3 cellular contexts compared by ENCODE assay signal in the genomic region with DNA sequence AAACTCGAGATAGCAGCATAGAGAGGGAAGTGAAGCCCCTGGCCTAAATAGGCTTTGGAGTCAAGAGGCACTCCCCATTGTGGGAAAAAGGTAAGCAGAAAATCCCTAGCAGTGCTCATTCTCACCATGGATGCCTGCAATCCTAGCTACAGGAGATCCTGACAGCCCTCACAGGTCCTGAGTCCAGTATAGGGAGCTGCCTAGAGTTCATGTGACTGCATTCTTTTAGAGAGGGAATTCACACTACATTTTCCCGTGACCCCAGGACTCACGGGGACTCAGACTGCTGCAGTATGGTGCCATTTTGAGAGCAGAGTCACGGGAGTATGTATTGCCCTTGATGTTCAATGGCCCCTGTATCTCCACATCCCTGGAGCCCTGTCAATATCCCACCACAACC.
TF ChIP-seq lines count a peak whose summit lies in the region.

No MANE protein-coding gene starts in this region.

TF ChIP-seq in GM23338, 12 proteins besides CTCF, POLR2A, EP300 and RAD21 (continues in another document):
- TF ChIP-seq EZH2 (IDR thresholded peaks at IDR 0.05; ENCODE audit: low read depth, unreplicated experiment) (no peak), POLR2AphosphoS5 (IDR thresholded peaks at IDR 0.05; ENCODE audit: low read depth) (no peak)
- TF ChIP-seq, protein P1, sequence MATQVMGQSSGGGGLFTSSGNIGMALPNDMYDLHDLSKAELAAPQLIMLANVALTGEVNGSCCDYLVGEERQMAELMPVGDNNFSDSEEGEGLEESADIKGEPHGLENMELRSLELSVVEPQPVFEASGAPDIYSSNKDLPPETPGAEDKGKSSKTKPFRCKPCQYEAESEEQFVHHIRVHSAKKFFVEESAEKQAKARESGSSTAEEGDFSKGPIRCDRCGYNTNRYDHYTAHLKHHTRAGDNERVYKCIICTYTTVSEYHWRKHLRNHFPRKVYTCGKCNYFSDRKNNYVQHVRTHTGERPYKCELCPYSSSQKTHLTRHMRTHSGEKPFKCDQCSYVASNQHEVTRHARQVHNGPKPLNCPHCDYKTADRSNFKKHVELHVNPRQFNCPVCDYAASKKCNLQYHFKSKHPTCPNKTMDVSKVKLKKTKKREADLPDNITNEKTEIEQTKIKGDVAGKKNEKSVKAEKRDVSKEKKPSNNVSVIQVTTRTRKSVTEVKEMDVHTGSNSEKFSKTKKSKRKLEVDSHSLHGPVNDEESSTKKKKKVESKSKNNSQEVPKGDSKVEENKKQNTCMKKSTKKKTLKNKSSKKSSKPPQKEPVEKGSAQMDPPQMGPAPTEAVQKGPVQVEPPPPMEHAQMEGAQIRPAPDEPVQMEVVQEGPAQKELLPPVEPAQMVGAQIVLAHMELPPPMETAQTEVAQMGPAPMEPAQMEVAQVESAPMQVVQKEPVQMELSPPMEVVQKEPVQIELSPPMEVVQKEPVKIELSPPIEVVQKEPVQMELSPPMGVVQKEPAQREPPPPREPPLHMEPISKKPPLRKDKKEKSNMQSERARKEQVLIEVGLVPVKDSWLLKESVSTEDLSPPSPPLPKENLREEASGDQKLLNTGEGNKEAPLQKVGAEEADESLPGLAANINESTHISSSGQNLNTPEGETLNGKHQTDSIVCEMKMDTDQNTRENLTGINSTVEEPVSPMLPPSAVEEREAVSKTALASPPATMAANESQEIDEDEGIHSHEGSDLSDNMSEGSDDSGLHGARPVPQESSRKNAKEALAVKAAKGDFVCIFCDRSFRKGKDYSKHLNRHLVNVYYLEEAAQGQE (IDR thresholded peaks at IDR 0.05; ENCODE audit: unreplicated experiment) = no peak

TF ChIP-seq in H1, 55 proteins besides CTCF, POLR2A, EP300 and RAD21:
- TF ChIP-seq RXRA (IDR thresholded peaks at IDR 0.05; ENCODE audit: insufficient read depth, low read depth, low read length) = no peak
- TF ChIP-seq SIX5 (IDR thresholded peaks at IDR 0.05; ENCODE audit: low read depth, low read length) = no peak
- TF ChIP-seq SUZ12 (IDR thresholded peaks at IDR 0.05; ENCODE audit: low read length) = no peak
- TF ChIP-seq CBX5 (IDR thresholded peaks at IDR 0.05; ENCODE audit: low read depth, low read length) = no peak
- no peak for TF ChIP-seq CHD1 (IDR thresholded peaks at IDR 0.05; ENCODE audit: low read depth, low read length)
- no peak for TF ChIP-seq NANOG (IDR thresholded peaks at IDR 0.05; ENCODE audit: insufficient read depth, low read depth, low read length, poor library complexity, severe bottlenecking)
- no peak for TF ChIP-seq JUN (IDR thresholded peaks at IDR 0.05; ENCODE audit: low read depth, low read length)
- TF ChIP-seq, protein P2, sequence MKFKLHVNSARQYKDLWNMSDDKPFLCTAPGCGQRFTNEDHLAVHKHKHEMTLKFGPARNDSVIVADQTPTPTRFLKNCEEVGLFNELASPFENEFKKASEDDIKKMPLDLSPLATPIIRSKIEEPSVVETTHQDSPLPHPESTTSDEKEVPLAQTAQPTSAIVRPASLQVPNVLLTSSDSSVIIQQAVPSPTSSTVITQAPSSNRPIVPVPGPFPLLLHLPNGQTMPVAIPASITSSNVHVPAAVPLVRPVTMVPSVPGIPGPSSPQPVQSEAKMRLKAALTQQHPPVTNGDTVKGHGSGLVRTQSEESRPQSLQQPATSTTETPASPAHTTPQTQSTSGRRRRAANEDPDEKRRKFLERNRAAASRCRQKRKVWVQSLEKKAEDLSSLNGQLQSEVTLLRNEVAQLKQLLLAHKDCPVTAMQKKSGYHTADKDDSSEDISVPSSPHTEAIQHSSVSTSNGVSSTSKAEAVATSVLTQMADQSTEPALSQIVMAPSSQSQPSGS (IDR thresholded peaks at IDR 0.05; ENCODE audit: low read length) = no peak
- no peak for TF ChIP-seq ASH2L (IDR thresholded peaks at IDR 0.05; ENCODE audit: low read length)
- TF ChIP-seq POU5F1 (IDR thresholded peaks at IDR 0.05; ENCODE audit: low read depth, low read length) = no peak
- no peak for TF ChIP-seq FOSL1 (IDR thresholded peaks at IDR 0.05; ENCODE audit: insufficient read depth, low read depth, low read length)
- no peak for TF ChIP-seq RBBP5 (IDR thresholded peaks at IDR 0.05; ENCODE audit: borderline replicate concordance, low read depth, low read length)
- no peak for TF ChIP-seq TBP (IDR thresholded peaks at IDR 0.05; ENCODE audit: low read depth, low read length)
- TF ChIP-seq CBX8 (IDR thresholded peaks at IDR 0.05; ENCODE audit: borderline replicate concordance, low read depth, low read length) = no peak
- no peak for TF ChIP-seq NRF1 (IDR thresholded peaks at IDR 0.05; ENCODE audit: low read depth, low read length)
- TF ChIP-seq HDAC6 (IDR thresholded peaks at IDR 0.05; ENCODE audit: low read depth, low read length) = no peak
- TF ChIP-seq EGR1 (IDR thresholded peaks at IDR 0.05; ENCODE audit: borderline replicate concordance, low read depth, low read length) = no peak
- TF ChIP-seq CREB1 (IDR thresholded peaks at IDR 0.05) = no peak
- no peak for TF ChIP-seq YY1 (IDR thresholded peaks at IDR 0.05; ENCODE audit: low read depth, low read length)
- no peak for TF ChIP-seq TAF7 (optimal IDR thresholded peaks at IDR 0.05; ENCODE audit: borderline replicate concordance, low read depth, low read length)

TF ChIP-seq in HepG2, 621 proteins besides CTCF, POLR2A, EP300 and RAD21:
- TF ChIP-seq ASH2L (IDR thresholded peaks at IDR 0.05; ENCODE audit: insufficient read length, low read depth, low read length) (no peak), ZFAT (CRISPR knock-in tag; conservative IDR thresholded peaks at IDR 0.05) (no peak)
